In genomic region chr3:156682963-156683362, GRCh38 we compare ENCODE assay signal across 2 cellular contexts.
TF ChIP-seq lines count a peak whose summit lies in the region.

No MANE protein-coding gene starts in this region.

TF ChIP-seq in HEK293T, 16 proteins besides CTCF, POLR2A, EP300 and RAD21 (continued from another document):
- TF ChIP-seq LEF1 (IDR thresholded peaks at IDR 0.05; ENCODE audit: borderline replicate concordance): no peak
- no peak for TF ChIP-seq ARNT (IDR thresholded peaks at IDR 0.05)

TF ChIP-seq in GM12878, 131 proteins besides CTCF, POLR2A, EP300 and RAD21 (continued from another document):
- no peak for TF ChIP-seq ZBTB11 (CRISPR knock-in tag; IDR thresholded peaks at IDR 0.05)
- no peak for TF ChIP-seq ZZZ3 (IDR thresholded peaks at IDR 0.05; ENCODE audit: control insufficient read depth, insufficient read length, low read depth)
- TF ChIP-seq SIN3A (IDR thresholded peaks at IDR 0.05; ENCODE audit: low read depth, low read length): no peak
- no peak for TF ChIP-seq DPF2 (IDR thresholded peaks at IDR 0.05)
- TF ChIP-seq NFIC (IDR thresholded peaks at IDR 0.05; ENCODE audit: low read depth, low read length): no peak
- TF ChIP-seq BCL11A (IDR thresholded peaks at IDR 0.05; ENCODE audit: low read depth, low read length): no peak
- no peak for TF ChIP-seq IKZF2 (IDR thresholded peaks at IDR 0.05)
- no peak for TF ChIP-seq STAT1 (conservative IDR thresholded peaks at IDR 0.05)
- no peak for TF ChIP-seq FOS (IDR thresholded peaks at IDR 0.05; ENCODE audit: borderline replicate concordance, extremely low read depth, insufficient read length)
- no peak for TF ChIP-seq CEBPZ (IDR thresholded peaks at IDR 0.05; ENCODE audit: low read depth, low read length)
- no peak for TF ChIP-seq SREBF2 (IDR thresholded peaks at IDR 0.05; ENCODE audit: low read length)
- TF ChIP-seq PRDM15 (CRISPR knock-in tag; IDR thresholded peaks at IDR 0.05): no peak
- TF ChIP-seq ZBTB40 (IDR thresholded peaks at IDR 0.05; ENCODE audit: borderline replicate concordance): no peak
- no peak for TF ChIP-seq ATF7 (IDR thresholded peaks at IDR 0.05; ENCODE audit: low read depth)
- TF ChIP-seq BHLHE40 (IDR thresholded peaks at IDR 0.05; ENCODE audit: borderline replicate concordance in 1 of 2, low read depth in 2 of 2, low read length in 1 of 2): no peak
TF ChIP-seq in GM12878: peak in this region for 0.
